In genomic region chr10:21304608-21305007, GRCh38 we compare ENCODE assay signal across 16 cellular contexts.
DNase-seq lines count a peak whose midpoint lies in the region; ATAC-seq, FAIRE-seq and TF ChIP-seq lines count a peak whose summit lies in the region.
"Had no signal": no experiment of that assay in that cellular context is flagged by ENCODE, and none has a peak within 500 bp of the region (broad histone marks: within the 10 kb centered on the region; RNA-seq: fewer than 3 reads in every experiment).

No MANE protein-coding gene starts in this region.

- H3K9me3 ChIP-seq in PC-9 (ENCODE audit: insufficient read depth, low read depth): no peaks in the 10 kb centered on the region
- H3K9me3 ChIP-seq in astrocyte (ENCODE audit: insufficient read depth, low read depth, low read length): no peaks in the 10 kb centered on the region
- H3K9me3 ChIP-seq in right atrium auricular region: no peaks in the 10 kb centered on the region
- H3K9me3 ChIP-seq: BLaER1 had no signal

- H3F3A ChIP-seq in PC-9 (ENCODE audit: insufficient read depth, low read depth): no peaks in the 10 kb centered on the region; the same call in 1 of the 2 replicates

- H2AFZ ChIP-seq in ACC112 (ENCODE audit: low read length, unreplicated experiment): peak overlapping the region; percentile 1
- H2AFZ ChIP-seq in PC-9: no peak overlapping the region
- peak overlapping the region; percentile 41 for H2AFZ ChIP-seq in astrocyte (ENCODE audit: low read depth, low read length)

- H3K4me3 ChIP-seq in ACC112 (ENCODE audit: low read depth, low read length): no peak overlapping the region
- no peak overlapping the region for H3K4me3 ChIP-seq in PC-9
- H3K4me3 ChIP-seq in astrocyte (ENCODE audit: insufficient read depth, low read depth, low read length): no peak overlapping the region
- no peak overlapping the region for H3K4me3 ChIP-seq in right atrium auricular region
- H3K4me3 ChIP-seq: BLaER1, GM23338 had no signal

- H3K27ac ChIP-seq in ACC112 (ENCODE audit: low read depth, low read length) (no peak overlapping the region), PC-9 (no peak overlapping the region), astrocyte (ENCODE audit: low read depth, low read length) (no peak overlapping the region), right atrium auricular region (no peak overlapping the region)
- H3K27ac ChIP-seq: BLaER1 had no signal

- FAIRE-seq in astrocyte (lab: Jason Lieb, UNC): no peak
- FAIRE-seq: GM12891, HepG2, HTR-8/SVneo had no signal

- BruUV-seq in PC-9 (replicated peaks; lab: Mats Ljungman, UMichigan): no TSS peak

- no peak overlapping the region for H3K4me3 Mint-ChIP-seq in astrocyte (ENCODE audit: unreplicated experiment)
- H3K4me3 Mint-ChIP-seq in mesothelial cell of epicardium: no peak overlapping the region
- H3K4me3 Mint-ChIP-seq: GM23338 had no signal

- H3K27ac Mint-ChIP-seq in astrocyte (ENCODE audit: unreplicated experiment): no peak overlapping the region
- H3K27ac Mint-ChIP-seq in mesothelial cell of epicardium: peak overlapping the region; percentile 30
- H3K27ac Mint-ChIP-seq: GM23338 had no signal

- no peaks in the 10 kb centered on the region for H3K36me3 ChIP-seq in ACC112 (ENCODE audit: insufficient read depth, low read length)
- H3K36me3 ChIP-seq in PC-9 (ENCODE audit: low read depth): no peaks in the 10 kb centered on the region
- H3K36me3 ChIP-seq in astrocyte (ENCODE audit: insufficient read depth, low read length): no peaks in the 10 kb centered on the region
- no peaks in the 10 kb centered on the region for H3K36me3 ChIP-seq in right atrium auricular region
- H3K36me3 ChIP-seq: BLaER1 had no signal

- H3K27me3 Mint-ChIP-seq in astrocyte (ENCODE audit: low read depth, unreplicated experiment) (no peaks in the 10 kb centered on the region), mesothelial cell of epicardium (ENCODE audit: low read depth) (no peaks in the 10 kb centered on the region)

- no peak for ATAC-seq in HG03196 (IDR thresholded peaks at IDR 0.05; ENCODE audit: unreplicated experiment)
- no peak for ATAC-seq in HG02610 (IDR thresholded peaks at IDR 0.05; ENCODE audit: unreplicated experiment)
- ATAC-seq: GM23338, HepG2 had no signal

- no peak overlapping the region for H3K9ac ChIP-seq in astrocyte (ENCODE audit: low read length)
- H3K9ac ChIP-seq: BLaER1 had no signal

- H3K4me1 ChIP-seq in ACC112 (ENCODE audit: control insufficient read depth, insufficient read depth, low read length, unreplicated experiment): peaks cover 9% of the 10 kb centered on the region
- peaks cover 6% of the 10 kb centered on the region for H3K4me1 ChIP-seq in PC-9 (replicated peaks; ENCODE audit: insufficient read depth)
- H3K4me1 ChIP-seq in astrocyte (ENCODE audit: insufficient read depth, low read length): peaks cover 3% of the 10 kb centered on the region
- no peaks in the 10 kb centered on the region for H3K4me1 ChIP-seq in right atrium auricular region
- H3K4me1 ChIP-seq: BLaER1 had no signal

- DNase-seq in PC-9: no peak
- no peak for DNase-seq in astrocyte (ENCODE audit: low read depth)
- DNase-seq in mesothelial cell of epicardium (ENCODE audit: low spot score in 2 of 2, unreplicated experiment in 2 of 2): no peak
- no peak for DNase-seq in GM10266 (ENCODE audit: extremely low spot score)
- DNase-seq in right atrium auricular region (ENCODE audit: low spot score): no peak
- DNase-seq: AML-193, DMS79, H7 had no signal

- POLR2A ChIA-PET in PC-9 (lab: Charles Lee; ENCODE audit: unreplicated experiment): no interaction called here

- CTCF ChIA-PET in PC-9 (lab: Charles Lee): no interaction called here

- H3K4me1 Mint-ChIP-seq in astrocyte (ENCODE audit: low read depth, unreplicated experiment) (peaks cover 3% of the 10 kb centered on the region), mesothelial cell of epicardium (peaks cover 14% of the 10 kb centered on the region)

- H3K9me2 ChIP-seq in PC-9 (ENCODE audit: insufficient read depth): no peaks in the 10 kb centered on the region

- intact Hi-C loops in PC-9 (cut with micrococcal nuclease; ENCODE audit: unreplicated experiment): no loop called here

- no peaks in the 10 kb centered on the region for H4K20me1 ChIP-seq in PC-9 (ENCODE audit: insufficient read depth)
- H4K20me1 ChIP-seq in astrocyte (ENCODE audit: insufficient read depth, low read length): no peaks in the 10 kb centered on the region
- H4K20me1 ChIP-seq: BLaER1 had no signal

- no peaks in the 10 kb centered on the region for H3K27me3 ChIP-seq in ACC112 (ENCODE audit: insufficient read depth, low read length)
- H3K27me3 ChIP-seq in PC-9 (ENCODE audit: insufficient read depth, low read depth): no peaks in the 10 kb centered on the region
- H3K27me3 ChIP-seq in astrocyte (ENCODE audit: insufficient read depth, low read length): no peaks in the 10 kb centered on the region
- no peaks in the 10 kb centered on the region for H3K27me3 ChIP-seq in right atrium auricular region
- H3K27me3 ChIP-seq: BLaER1 had no signal

- TF ChIP-seq CTCF in PC-9 (conservative IDR thresholded peaks at IDR 0.05) (no peak), astrocyte (IDR thresholded peaks at IDR 0.05; ENCODE audit: insufficient read depth, low read depth, low read length) (no peak), mesothelial cell of epicardium (IDR thresholded peaks at IDR 0.05; ENCODE audit: unreplicated experiment) (no peak), GM10266 (IDR thresholded peaks at IDR 0.05; ENCODE audit: control insufficient read depth, insufficient read depth, low read depth, missing control alignments) (no peak), right atrium auricular region (IDR thresholded peaks at IDR 0.05) (no peak)

- H3K9me3 Mint-ChIP-seq in astrocyte (ENCODE audit: unreplicated experiment): no peaks in the 10 kb centered on the region
- no peaks in the 10 kb centered on the region for H3K9me3 Mint-ChIP-seq in mesothelial cell of epicardium
- H3K9me3 Mint-ChIP-seq: GM23338 had no signal

- H3K4me2 ChIP-seq in PC-9: 0 out of 2 replicates have a peak overlapping the region, but pooled peaks have one; percentile 7
- H3K4me2 ChIP-seq in astrocyte (ENCODE audit: low read length): no peak overlapping the region
- H3K4me2 ChIP-seq: BLaER1, GM23338 had no signal

- H3K79me2 ChIP-seq in ACC112 (ENCODE audit: control insufficient read depth, insufficient read depth, low read length, unreplicated experiment) (no peaks in the 10 kb centered on the region), PC-9 (ENCODE audit: low read depth) (no peaks in the 10 kb centered on the region), astrocyte (ENCODE audit: insufficient read depth, low read length) (no peaks in the 10 kb centered on the region)

- peaks cover 2% of the 10 kb centered on the region for H3K36me3 Mint-ChIP-seq in astrocyte (ENCODE audit: low read depth, unreplicated experiment)
- no peaks in the 10 kb centered on the region for H3K36me3 Mint-ChIP-seq in mesothelial cell of epicardium
